22 cellular contexts compared by ENCODE assay signal in the genomic region with DNA sequence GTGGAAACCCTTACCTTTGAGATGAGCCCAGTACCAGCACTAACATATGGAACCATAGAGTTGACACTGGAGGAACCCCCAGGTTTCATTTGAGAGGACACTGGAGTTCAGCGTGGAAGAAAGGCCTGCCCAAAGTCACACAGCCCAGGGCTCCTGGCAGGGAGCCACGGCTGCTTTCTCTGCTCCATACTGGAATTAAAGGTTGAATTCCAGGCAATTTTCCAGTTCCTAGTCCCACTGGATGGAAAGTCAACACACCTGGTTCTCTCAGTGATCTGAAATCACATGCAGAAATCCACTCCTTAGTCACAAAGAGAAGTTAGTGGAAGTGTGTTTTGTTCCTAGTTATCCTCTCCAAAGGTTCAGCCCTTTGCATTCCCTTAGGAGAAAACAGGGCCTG.
"Had no signal": no experiment of that assay in that cellular context is flagged by ENCODE, and none has a peak within 500 bp of the region (broad histone marks: within the 10 kb centered on the region; RNA-seq: fewer than 3 reads in every experiment).

No MANE protein-coding gene starts in this region.

- FAIRE-seq: bronchial epithelial cell, endometrium, frontal cortex, urothelium cell line had no signal

- H3K79me2 ChIP-seq: parathyroid adenoma had no signal

- H2AFZ ChIP-seq: parathyroid adenoma had no signal

- DNase-seq: activated CD4-positive, alpha-beta T cell treated with anti-CD3 and anti-CD28 coated beads for 4 hours; activated CD4-positive, alpha-beta T cell treated with anti-CD3 and anti-CD28 coated beads, Interleukin-2, amount 50 U/mL, for 4 hours; activated naive CD4-positive, alpha-beta T cell; activated T-cell treated with anti-CD3 and anti-CD28 coated beads for 4 hours; activated T-cell treated with anti-CD3 and anti-CD28 coated beads, Interleukin-2, amount 50 U/mL, for 72 hours; colonic mucosa; effector CD8-positive, alpha-beta T cell; esophagus squamous epithelium; islet precursor cell; naive B cell; nucleus accumbens; stimulated activated CD4-positive, alpha-beta T cell treated with anti-CD3 and anti-CD28 coated beads, Interleukin-2, amount 100 ng/mL, for 48 hours; stimulated activated naive CD4-positive, alpha-beta T cell treated with Interleukin-2 at 50 U/mL for 16 hours; testis had no signal

- H3K27me3 ChIP-seq: colonic mucosa, right atrium auricular region, testis had no signal

- H3K36me3 ChIP-seq: colonic mucosa, esophagus squamous epithelium, right atrium auricular region had no signal

- ATAC-seq: activated naive CD4-positive, alpha-beta T cell treated with anti-CD3 and anti-CD28 coated beads, Interleukin-2, amount 50 U/mL, for 72 hours; activated T-cell treated with anti-CD3 and anti-CD28 coated beads, Interleukin-2, amount 50 U/mL, for 72 hours had no signal

- H3K9ac ChIP-seq: parathyroid adenoma had no signal

- H3K9me3 ChIP-seq: colonic mucosa, esophagus squamous epithelium, right atrium auricular region, testis had no signal

- H3K4me3 ChIP-seq: colonic mucosa, esophagus squamous epithelium, right atrium auricular region, testis had no signal

- H3K27ac ChIP-seq: colonic mucosa, epithelial cell of prostate, esophagus squamous epithelium, parathyroid adenoma, right atrium auricular region, testis had no signal

- H3K4me1 ChIP-seq: colonic mucosa, esophagus squamous epithelium, parathyroid adenoma, right atrium auricular region, testis had no signal
